ENCODE assay signal across 1 cellular context in the genomic region with DNA sequence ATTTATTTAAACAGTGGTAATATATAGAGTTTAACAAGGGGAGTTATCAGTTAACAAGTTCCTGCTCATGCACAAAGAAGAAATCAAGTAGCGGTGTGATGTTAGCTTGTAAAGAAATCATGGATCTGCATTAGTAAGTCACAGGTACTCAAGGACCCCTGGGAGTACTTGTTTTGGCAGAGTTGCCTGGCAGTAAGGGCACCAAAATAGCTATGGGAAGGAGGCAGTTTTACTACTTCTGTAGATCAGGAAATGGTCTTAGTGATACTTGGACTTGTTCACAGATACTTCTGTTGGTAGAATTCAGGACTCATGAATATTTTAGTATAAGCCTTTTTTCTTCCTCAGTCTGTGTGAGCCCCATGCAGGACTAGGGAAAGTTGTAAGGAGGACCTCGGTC.
TF ChIP-seq lines count a peak whose summit lies in the region.

No MANE protein-coding gene starts in this region.

TF ChIP-seq in SK-N-SH, 30 proteins besides CTCF, POLR2A, EP300 and RAD21 (continued from another document):
- TF ChIP-seq, protein P1, sequence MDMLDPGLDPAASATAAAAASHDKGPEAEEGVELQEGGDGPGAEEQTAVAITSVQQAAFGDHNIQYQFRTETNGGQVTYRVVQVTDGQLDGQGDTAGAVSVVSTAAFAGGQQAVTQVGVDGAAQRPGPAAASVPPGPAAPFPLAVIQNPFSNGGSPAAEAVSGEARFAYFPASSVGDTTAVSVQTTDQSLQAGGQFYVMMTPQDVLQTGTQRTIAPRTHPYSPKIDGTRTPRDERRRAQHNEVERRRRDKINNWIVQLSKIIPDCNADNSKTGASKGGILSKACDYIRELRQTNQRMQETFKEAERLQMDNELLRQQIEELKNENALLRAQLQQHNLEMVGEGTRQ (IDR thresholded peaks at IDR 0.05; ENCODE audit: borderline replicate concordance, low read depth, low read length), result no peak
- TF ChIP-seq, protein P2, sequence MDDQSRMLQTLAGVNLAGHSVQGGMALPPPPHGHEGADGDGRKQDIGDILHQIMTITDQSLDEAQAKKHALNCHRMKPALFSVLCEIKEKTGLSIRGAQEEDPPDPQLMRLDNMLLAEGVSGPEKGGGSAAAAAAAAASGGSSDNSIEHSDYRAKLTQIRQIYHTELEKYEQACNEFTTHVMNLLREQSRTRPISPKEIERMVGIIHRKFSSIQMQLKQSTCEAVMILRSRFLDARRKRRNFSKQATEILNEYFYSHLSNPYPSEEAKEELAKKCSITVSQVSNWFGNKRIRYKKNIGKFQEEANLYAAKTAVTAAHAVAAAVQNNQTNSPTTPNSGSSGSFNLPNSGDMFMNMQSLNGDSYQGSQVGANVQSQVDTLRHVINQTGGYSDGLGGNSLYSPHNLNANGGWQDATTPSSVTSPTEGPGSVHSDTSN (IDR thresholded peaks at IDR 0.05), result no peak
- TF ChIP-seq EZH2phosphoT487 (IDR thresholded peaks at IDR 0.05; ENCODE audit: borderline replicate concordance, low read depth) (no peak), ZBTB33 (IDR thresholded peaks at IDR 0.05; ENCODE audit: borderline replicate concordance, low read depth) (no peak), GATA2 (CRISPR knock-in tag; IDR thresholded peaks at IDR 0.05) (no peak), CHD2 (IDR thresholded peaks at IDR 0.05; ENCODE audit: low read length, partially characterized antibody) (no peak), TAF1 (IDR thresholded peaks at IDR 0.05; ENCODE audit: borderline replicate concordance, low read depth, low read length) (no peak)
TF ChIP-seq in SK-N-SH: peak in this region for 0.
